Comparison of ENCODE assay signal across 34 cellular contexts in genomic region chr17:63515426-63515825, GRCh38. TPM values are rescaled to one million over a fixed set of nuclear protein-coding genes. Genes with fewer than 3 reads are reported as not detected.
"Had no signal": no experiment of that assay in that cellular context is flagged by ENCODE, and none has a peak within 500 bp of the region (broad histone marks: within the 10 kb centered on the region; RNA-seq: fewer than 3 reads in every experiment).

No MANE protein-coding gene starts in this region.

- H3K36me3 ChIP-seq: esophagus muscularis mucosa, gastrocnemius medialis, heart left ventricle had no signal

- H3K9me3 ChIP-seq: body of pancreas, esophagus muscularis mucosa, gastrocnemius medialis, heart left ventricle had no signal

- H3K27me3 ChIP-seq: body of pancreas, gastrocnemius medialis had no signal

- DNase-seq: activated CD4-positive, alpha-beta memory T cell treated with anti-CD3 and anti-CD28 coated beads, Interleukin-2, amount 10 ng/mL, durations not matched to agents 7 days and 5 days; activated CD4-positive, alpha-beta T cell treated with anti-CD3 and anti-CD28 coated beads for 1 hour; activated CD4-positive, alpha-beta T cell treated with anti-CD3 and anti-CD28 coated beads for 4 hours; activated CD4-positive, alpha-beta T cell treated with anti-CD3 and anti-CD28 coated beads, Interleukin-2, amount 10 ng/mL, durations not matched to agents 7 days and 5 days; activated CD4-positive, alpha-beta T cell treated with anti-CD3 and anti-CD28 coated beads, Interleukin-2, amount 50 U/mL, for 4 hours; activated CD8-positive, alpha-beta memory T cell treated with anti-CD3 and anti-CD28 coated beads, Interleukin-2, amount 10 ng/mL, durations not matched to agents 7 days and 5 days; activated CD8-positive, alpha-beta memory T cell treated with anti-CD3 and anti-CD28 coated beads, Interleukin-2, amount 50 U/mL, for 4 hours; activated gamma-delta T cell; activated naive CD4-positive, alpha-beta T cell; activated naive CD4-positive, alpha-beta T cell treated with anti-CD3 and anti-CD28 coated beads, Interleukin-2, amount 50 U/mL, for 16 hours; activated T-cell treated with anti-CD3 and anti-CD28 coated beads, Interleukin-2, amount 50 U/mL, for 1 hour; activated T-cell treated with anti-CD3 and anti-CD28 coated beads, Interleukin-2, amount 50 U/mL, for 48 hours; amniotic stem cell; anterior cingulate cortex; body of pancreas; caudate nucleus; cortex of kidney; dermis blood vessel endothelial cell; effector CD4-positive, alpha-beta T cell; effector memory CD8-positive, alpha-beta T cell; erythroblast; foreskin keratinocyte; gastrocnemius medialis; glutamatergic neuron; heart left ventricle; hypothalamus; T-helper 2 cell had no signal

- H3K27ac ChIP-seq: body of pancreas, esophagus muscularis mucosa, foreskin keratinocyte, gastrocnemius medialis, heart left ventricle had no signal

- H3K4me3 ChIP-seq: body of pancreas, esophagus muscularis mucosa, gastrocnemius medialis, heart left ventricle had no signal

- FAIRE-seq: colon had no signal

- H3K4me1 ChIP-seq: esophagus muscularis mucosa, gastrocnemius medialis, heart left ventricle had no signal

- ATAC-seq: activated CD8-positive, alpha-beta memory T cell treated with anti-CD3 and anti-CD28 coated beads, Interleukin-2, amount 10 ng/mL, durations not matched to agents 7 days and 5 days; body of pancreas; effector memory CD8-positive, alpha-beta T cell; foreskin keratinocyte; gastrocnemius medialis; heart left ventricle; WTC11 had no signal

RNA-seq across cellular contexts. Expression of gene KCNH6, which starts 7.7 kb away (rescaled TPM):
- total RNA-seq: activated CD4-positive, alpha-beta memory T cell treated with anti-CD3 and anti-CD28 coated beads, Interleukin-2, amount 10 ng/mL, durations not matched to agents 7 days and 5 days; activated CD4-positive, alpha-beta T cell treated with anti-CD3 and anti-CD28 coated beads, Interleukin-2, amount 10 ng/mL, durations not matched to agents 7 days and 5 days; activated CD8-positive, alpha-beta memory T cell treated with anti-CD3 and anti-CD28 coated beads for 36 hours; activated CD8-positive, alpha-beta memory T cell treated with anti-CD3 and anti-CD28 coated beads, Interleukin-2, amount 10 ng/mL, durations not matched to agents 7 days and 5 days; activated T-helper 1 cell treated with anti-CD3 and anti-CD28 coated beads, Interleukin-12 subunit alpha, Interleukin-12 subunit beta, Interleukin-2, Interleukin-4 antibody, amounts not matched to agents 30 ng/mL and 10 ng/mL and 1 ng/mL, durations not matched to agents 14 hours and 24 hours and 36 hours; activated T-helper 2 cell treated with anti-CD3 and anti-CD28 coated beads, Interferon-gamma antibody, Interleukin-2, Interleukin-4, amounts not matched to agents 10 μg/mL and 5 μg/mL and 100 μg/mL, durations not matched to agents 14 hours and 24 hours and 36 hours; chondrocyte; dermis blood vessel endothelial cell; esophagus muscularis mucosa; foreskin keratinocyte; gastrocnemius medialis; heart left ventricle had no signal
- polyA plus RNA-seq: foreskin keratinocyte had no signal

RNA-seq across cellular contexts. Expression of gene ACE, which starts 38.6 kb away (rescaled TPM):
- total RNA-seq: activated T-helper 2 cell treated with anti-CD3 and anti-CD28 coated beads, Interferon-gamma antibody, Interleukin-2, Interleukin-4, amounts not matched to agents 10 μg/mL and 5 μg/mL and 100 μg/mL, durations not matched to agents 14 hours and 24 hours and 36 hours had no signal
